11 cellular contexts compared by ENCODE assay signal in genomic region chr21:42423197-42423675, GRCh38. TPM values are rescaled to one million over a fixed set of nuclear protein-coding genes. Genes with fewer than 3 reads are reported as not detected.
DNase-seq lines count a peak whose midpoint lies in the region; ATAC-seq, FAIRE-seq and TF ChIP-seq lines count a peak whose summit lies in the region.
"Had no signal": no experiment of that assay in that cellular context is flagged by ENCODE, and none has a peak within 500 bp of the region (broad histone marks: within the 10 kb centered on the region; RNA-seq: fewer than 3 reads in every experiment).

No MANE protein-coding gene starts in this region.

- H3K4me3 ChIP-seq in lower lobe of right lung: no peak overlapping the region
- H3K4me3 ChIP-seq: dorsolateral prefrontal cortex had no signal

- no peak for DNase-seq in GM18507 (ENCODE audit: extremely low spot score, insufficient read length, low read depth)
- peak; percentile 68 for DNase-seq in T-helper 2 cell treated with Interferon-gamma antibody and Interleukin-4, amounts not matched to agents 5 μg/mL and 100 μg/mL, for 36 hours (ENCODE audit: low spot score)
- DNase-seq in lower lobe of right lung: peak; percentile 31
- no peak for DNase-seq in left ventricle myocardium superior
- DNase-seq in posterior vena cava (ENCODE audit: low spot score): no peak
- DNase-seq in anterior cingulate cortex (lab: John Stamatoyannopoulos, UW): no peak
- no peak for DNase-seq in H4 (ENCODE audit: low spot score)
- DNase-seq: dorsolateral prefrontal cortex, NCI-H526 had no signal

- peaks cover 72% of the 10 kb centered on the region for H3K4me1 Mint-ChIP-seq in T-helper 2 cell treated with Interferon-gamma antibody and Interleukin-4, amounts not matched to agents 5 μg/mL and 100 μg/mL, for 36 hours (ENCODE audit: low read depth)

- ATAC-seq in HG02610 (IDR thresholded peaks at IDR 0.05; ENCODE audit: unreplicated experiment): peak; percentile 62
- ATAC-seq in lower lobe of right lung: no peak
- ATAC-seq in left ventricle myocardium superior: no peak

- FAIRE-seq in GM18507 (lab: Jason Lieb, UNC): peak; percentile 69

- H3K27ac Mint-ChIP-seq in T-helper 2 cell treated with Interferon-gamma antibody and Interleukin-4, amounts not matched to agents 5 μg/mL and 100 μg/mL, for 36 hours: peak overlapping the region; percentile 93
- H3K27ac Mint-ChIP-seq: progenitor cell of endocrine pancreas had no signal

- no peaks in the 10 kb centered on the region for H3K36me3 ChIP-seq in lower lobe of right lung

- no peaks in the 10 kb centered on the region for H3K27me3 Mint-ChIP-seq in T-helper 2 cell treated with Interferon-gamma antibody and Interleukin-4, amounts not matched to agents 5 μg/mL and 100 μg/mL, for 36 hours (ENCODE audit: low read depth)

- H3K4me3 Mint-ChIP-seq in T-helper 2 cell treated with Interferon-gamma antibody and Interleukin-4, amounts not matched to agents 5 μg/mL and 100 μg/mL, for 36 hours: peak overlapping the region; percentile 80

- no peaks in the 10 kb centered on the region for H3K9me3 ChIP-seq in lower lobe of right lung

- H3K27me3 ChIP-seq in lower lobe of right lung (ENCODE audit: low read depth): peaks cover 6% of the 10 kb centered on the region

- intact Hi-C loops in lower lobe of right lung (cut with DNase I): no loop called here
- intact Hi-C loops in left ventricle myocardium superior (cut with micrococcal nuclease): no loop called here
- intact Hi-C loops in posterior vena cava (cut with DNase I): no loop called here

- no peaks in the 10 kb centered on the region for H3K4me1 ChIP-seq in lower lobe of right lung

- H3K27ac ChIP-seq in lower lobe of right lung: no peak overlapping the region
- H3K27ac ChIP-seq: dorsolateral prefrontal cortex had no signal

- peaks cover 93% of the 10 kb centered on the region for H3K36me3 Mint-ChIP-seq in T-helper 2 cell treated with Interferon-gamma antibody and Interleukin-4, amounts not matched to agents 5 μg/mL and 100 μg/mL, for 36 hours (ENCODE audit: low read depth)

- TF ChIP-seq CTCF in lower lobe of right lung (IDR thresholded peaks at IDR 0.05): no peak

- H3K9me3 Mint-ChIP-seq in T-helper 2 cell treated with Interferon-gamma antibody and Interleukin-4, amounts not matched to agents 5 μg/mL and 100 μg/mL, for 36 hours: peaks cover 8% of the 10 kb centered on the region

RNA-seq across cellular contexts. Expression of gene UBASH3A, which starts 19.5 kb away (rescaled TPM):
- total RNA-seq in lower lobe of right lung (1.2 TPM), left ventricle myocardium superior (not detected), posterior vena cava (under 1 TPM; 0.32 to 0.38 TPM)
- not detected in 2 replicates for total RNA-seq in H4 (2014; rRNA removed; shearing (Covaris generic))
- total RNA-seq: progenitor cell of endocrine pancreas had no signal

RNA-seq across cellular contexts. Expression of gene TMPRSS3, which starts 27.4 kb away (rescaled TPM):
- 3.8 TPM for total RNA-seq in lower lobe of right lung
- not detected for total RNA-seq in left ventricle myocardium superior
- total RNA-seq in posterior vena cava: not detected
- 3.2 and 6.9 TPM in 2 replicates for total RNA-seq in H4 (2014; rRNA removed; shearing (Covaris generic))

RNA-seq across cellular contexts. Expression of gene TFF1, which starts 56.9 kb away (rescaled TPM):
- total RNA-seq in lower lobe of right lung: not detected
- total RNA-seq in left ventricle myocardium superior: not detected
- total RNA-seq in posterior vena cava: not detected
- not detected in 2 replicates for total RNA-seq in H4 (2014; rRNA removed; shearing (Covaris generic))
- total RNA-seq: dorsolateral prefrontal cortex had no signal

Comparison
In these comparisons a context has a peak if more than half of its experiments do, and no peak if none do; other contexts are left out.
1. DNase-seq: peak in T-helper 2 cell treated with Interferon-gamma antibody and Interleukin-4, amounts not matched to agents 5 μg/mL and 100 μg/mL, for 36 hours (single experiment) and lower lobe of right lung (single experiment); none in GM18507 (single experiment), left ventricle myocardium superior (single experiment), posterior vena cava (single experiment), anterior cingulate cortex (0 of 58) and H4 (single experiment).